ENCODE assay signal across 1 cellular context in the genomic region with DNA sequence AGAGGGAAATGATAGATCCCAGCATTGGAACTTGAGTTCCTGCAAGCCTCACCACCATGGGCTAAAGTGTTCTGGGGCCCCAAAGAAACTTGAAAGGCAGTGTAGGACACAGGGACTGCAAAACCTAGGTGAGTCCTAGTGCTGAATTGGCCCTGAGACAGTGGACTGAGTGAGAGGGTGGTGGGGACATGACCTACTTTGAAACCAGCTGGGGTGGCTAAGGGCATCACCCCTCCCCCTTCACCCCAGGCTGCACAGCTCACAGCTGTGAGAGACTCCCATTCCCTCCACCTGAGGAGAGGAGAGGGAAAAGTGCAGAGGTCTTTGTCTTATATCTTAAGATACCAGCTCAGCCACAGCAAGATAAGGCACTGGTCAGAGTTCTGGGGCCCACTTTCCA.
TF ChIP-seq lines count a peak whose summit lies in the region.

No MANE protein-coding gene starts in this region.

TF ChIP-seq in GM23338, 12 proteins besides CTCF, POLR2A, EP300 and RAD21 (continued from another document):
- TF ChIP-seq ZNF462 (CRISPR knock-in tag; IDR thresholded peaks at IDR 0.05) (no peak), EZH2 (IDR thresholded peaks at IDR 0.05; ENCODE audit: low read depth, unreplicated experiment) (no peak), STAT1 (IDR thresholded peaks at IDR 0.05; ENCODE audit: unreplicated experiment) (no peak), POLR2AphosphoS5 (IDR thresholded peaks at IDR 0.05; ENCODE audit: low read depth) (no peak), EZH2phosphoT487 (IDR thresholded peaks at IDR 0.05; ENCODE audit: unreplicated experiment) (no peak), ZNF114 (CRISPR knock-in tag; IDR thresholded peaks at IDR 0.05) (no peak)
- TF ChIP-seq, protein P1, sequence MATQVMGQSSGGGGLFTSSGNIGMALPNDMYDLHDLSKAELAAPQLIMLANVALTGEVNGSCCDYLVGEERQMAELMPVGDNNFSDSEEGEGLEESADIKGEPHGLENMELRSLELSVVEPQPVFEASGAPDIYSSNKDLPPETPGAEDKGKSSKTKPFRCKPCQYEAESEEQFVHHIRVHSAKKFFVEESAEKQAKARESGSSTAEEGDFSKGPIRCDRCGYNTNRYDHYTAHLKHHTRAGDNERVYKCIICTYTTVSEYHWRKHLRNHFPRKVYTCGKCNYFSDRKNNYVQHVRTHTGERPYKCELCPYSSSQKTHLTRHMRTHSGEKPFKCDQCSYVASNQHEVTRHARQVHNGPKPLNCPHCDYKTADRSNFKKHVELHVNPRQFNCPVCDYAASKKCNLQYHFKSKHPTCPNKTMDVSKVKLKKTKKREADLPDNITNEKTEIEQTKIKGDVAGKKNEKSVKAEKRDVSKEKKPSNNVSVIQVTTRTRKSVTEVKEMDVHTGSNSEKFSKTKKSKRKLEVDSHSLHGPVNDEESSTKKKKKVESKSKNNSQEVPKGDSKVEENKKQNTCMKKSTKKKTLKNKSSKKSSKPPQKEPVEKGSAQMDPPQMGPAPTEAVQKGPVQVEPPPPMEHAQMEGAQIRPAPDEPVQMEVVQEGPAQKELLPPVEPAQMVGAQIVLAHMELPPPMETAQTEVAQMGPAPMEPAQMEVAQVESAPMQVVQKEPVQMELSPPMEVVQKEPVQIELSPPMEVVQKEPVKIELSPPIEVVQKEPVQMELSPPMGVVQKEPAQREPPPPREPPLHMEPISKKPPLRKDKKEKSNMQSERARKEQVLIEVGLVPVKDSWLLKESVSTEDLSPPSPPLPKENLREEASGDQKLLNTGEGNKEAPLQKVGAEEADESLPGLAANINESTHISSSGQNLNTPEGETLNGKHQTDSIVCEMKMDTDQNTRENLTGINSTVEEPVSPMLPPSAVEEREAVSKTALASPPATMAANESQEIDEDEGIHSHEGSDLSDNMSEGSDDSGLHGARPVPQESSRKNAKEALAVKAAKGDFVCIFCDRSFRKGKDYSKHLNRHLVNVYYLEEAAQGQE (IDR thresholded peaks at IDR 0.05; ENCODE audit: unreplicated experiment), result no peak
